ENCODE assay signal across 1 cellular context in genomic region chr10:100433253-100434240, GRCh38.
TF ChIP-seq lines count a peak whose summit lies in the region.

No MANE protein-coding gene starts in this region.

TF ChIP-seq in HepG2, 621 proteins besides CTCF, POLR2A, EP300 and RAD21 (continued from another document):
- TF ChIP-seq ZNF280B (CRISPR knock-in tag; IDR thresholded peaks at IDR 0.05; ENCODE audit: borderline replicate concordance), result no peak
- 0 out of 2 replicates have a peak, but pooled peaks have one; percentile 33 for TF ChIP-seq ZSCAN31 (CRISPR knock-in tag; IDR thresholded peaks at IDR 0.05; ENCODE audit: low read depth)
- TF ChIP-seq ZKSCAN5 (CRISPR knock-in tag; IDR thresholded peaks at IDR 0.05), result no peak
- TF ChIP-seq PHF21A (CRISPR knock-in tag; IDR thresholded peaks at IDR 0.05), result 0 out of 2 replicates have a peak, but pooled peaks have one; percentile 32
- TF ChIP-seq ZBED4 (CRISPR knock-in tag; IDR thresholded peaks at IDR 0.05; ENCODE audit: borderline replicate concordance), result 0 out of 2 replicates have a peak, but pooled peaks have one; percentile 37
- TF ChIP-seq HMGXB4 (CRISPR knock-in tag; IDR thresholded peaks at IDR 0.05; ENCODE audit: borderline replicate concordance in 1 of 2, low read depth in 1 of 2), result peak; percentile 44 to 88; a peak in 2 of 4 replicates
- no peak for TF ChIP-seq NONO (IDR thresholded peaks at IDR 0.05)
- TF ChIP-seq NONO (CRISPR knock-in tag; conservative IDR thresholded peaks at IDR 0.05), result 0 out of 2 replicates have a peak, but pooled peaks have one; percentile 32
- TF ChIP-seq FIP1L1 (IDR thresholded peaks at IDR 0.05; ENCODE audit: borderline replicate concordance, insufficient read depth, low read depth, low read length), result no peak
- 0 out of 2 replicates have a peak, but pooled peaks have one; percentile 14 for TF ChIP-seq HOXA3 (CRISPR knock-in tag; IDR thresholded peaks at IDR 0.05)
- TF ChIP-seq MAFK (conservative IDR thresholded peaks at IDR 0.05 in 1 of 2, IDR thresholded peaks at IDR 0.05 in 1 of 2; ENCODE audit: low read length in 2 of 2), result 0 out of 4 replicates have a peak, but pooled peaks of 1 of the 2 experiments have one; percentile 12
- no peak for TF ChIP-seq ZC3H13 (CRISPR knock-in tag; IDR thresholded peaks at IDR 0.05)
- no peak for TF ChIP-seq SRF (IDR thresholded peaks at IDR 0.05; ENCODE audit: low read depth, low read length)
- TF ChIP-seq LCORL (IDR thresholded peaks at IDR 0.05), result peak; percentile 67; the same call in 1 of the 2 replicates
- TF ChIP-seq LCORL (CRISPR knock-in tag; IDR thresholded peaks at IDR 0.05), result peak; percentile 74; the same call in 1 of the 2 replicates
- TF ChIP-seq CBX5 (CRISPR knock-in tag; IDR thresholded peaks at IDR 0.05; ENCODE audit: borderline replicate concordance), result 0 out of 2 replicates have a peak, but pooled peaks have one; percentile 60
- TF ChIP-seq ZNF230 (CRISPR knock-in tag; IDR thresholded peaks at IDR 0.05), result no peak
- TF ChIP-seq ZBTB25 (CRISPR knock-in tag; IDR thresholded peaks at IDR 0.05), result peak; percentile 52; the same call in 1 of the 2 replicates
- TF ChIP-seq HNF1B (CRISPR knock-in tag; IDR thresholded peaks at IDR 0.05), result peak; percentile 54
- TF ChIP-seq SMC3 (IDR thresholded peaks at IDR 0.05; ENCODE audit: low read length), result peak; percentile 100
- peak; percentile 38; the same call in 1 of the 2 replicates for TF ChIP-seq FOSL2 (CRISPR knock-in tag; IDR thresholded peaks at IDR 0.05)
- TF ChIP-seq SMAD3 (CRISPR knock-in tag; IDR thresholded peaks at IDR 0.05), result peak; percentile 52; the same call in 1 of the 2 replicates
- peak; percentile 57; the same call in 1 of the 2 replicates for TF ChIP-seq ZNF580 (CRISPR knock-in tag; IDR thresholded peaks at IDR 0.05; ENCODE audit: borderline replicate concordance, low read depth)
- no peak for TF ChIP-seq THAP7 (CRISPR knock-in tag; IDR thresholded peaks at IDR 0.05)
- TF ChIP-seq ZNF501 (CRISPR knock-in tag; IDR thresholded peaks at IDR 0.05), result peak; percentile 69; the same call in 1 of the 2 replicates
- TF ChIP-seq ZKSCAN8 (CRISPR knock-in tag; IDR thresholded peaks at IDR 0.05; ENCODE audit: borderline replicate concordance), result peak; percentile 62; the same call in 1 of the 2 replicates
- peak in 1 of 2 experiments; percentile 27; a peak in 1 of 4 replicates for TF ChIP-seq NR2F1 (CRISPR knock-in tag; IDR thresholded peaks at IDR 0.05)
- peak; percentile 58 for TF ChIP-seq ZBTB33 (CRISPR knock-in tag; IDR thresholded peaks at IDR 0.05)
- TF ChIP-seq PPARG (CRISPR knock-in tag; conservative IDR thresholded peaks at IDR 0.05), result 0 out of 2 replicates have a peak, but pooled peaks have one; percentile 16
- TF ChIP-seq ARNT2 (CRISPR knock-in tag; IDR thresholded peaks at IDR 0.05; ENCODE audit: low read depth), result peak; percentile 27; the same call in 1 of the 2 replicates
- peak; percentile 61; the same call in 1 of the 2 replicates for TF ChIP-seq MIXL1 (CRISPR knock-in tag; IDR thresholded peaks at IDR 0.05)
- TF ChIP-seq KLF11 (CRISPR knock-in tag; IDR thresholded peaks at IDR 0.05), result 0 out of 2 replicates have a peak, but pooled peaks have one; percentile 69
- 0 out of 2 replicates have a peak, but pooled peaks have one; percentile 27 for TF ChIP-seq ZNF224 (CRISPR knock-in tag; IDR thresholded peaks at IDR 0.05)
- no peak for TF ChIP-seq HNF4G (IDR thresholded peaks at IDR 0.05; ENCODE audit: borderline replicate concordance, low read depth, low read length)
- TF ChIP-seq HNF4G (CRISPR knock-in tag; IDR thresholded peaks at IDR 0.05; ENCODE audit: borderline replicate concordance, low read depth), result 0 out of 2 replicates have a peak, but pooled peaks have one; percentile 25
- TF ChIP-seq MIER2 (CRISPR knock-in tag; IDR thresholded peaks at IDR 0.05), result 0 out of 2 replicates have a peak, but pooled peaks have one; percentile 30
- TF ChIP-seq ASH2L (IDR thresholded peaks at IDR 0.05; ENCODE audit: insufficient read length, low read depth, low read length), result no peak
- peak; percentile 49; the same call in 1 of the 2 replicates for TF ChIP-seq SALL1 (CRISPR knock-in tag; IDR thresholded peaks at IDR 0.05)
- peak; percentile 99 for TF ChIP-seq STAG1 (CRISPR knock-in tag; IDR thresholded peaks at IDR 0.05)
- peak; percentile 54; the same call in 1 of the 2 replicates for TF ChIP-seq GATAD2A (CRISPR knock-in tag; IDR thresholded peaks at IDR 0.05)
- peak; percentile 68; the same call in 1 of the 3 replicates for TF ChIP-seq MXI1 (IDR thresholded peaks at IDR 0.05; ENCODE audit: borderline replicate concordance, low read depth, low read length)
TF ChIP-seq in HepG2: peak in this region for 68.
